32 cellular contexts compared by ENCODE assay signal in the genomic region with DNA sequence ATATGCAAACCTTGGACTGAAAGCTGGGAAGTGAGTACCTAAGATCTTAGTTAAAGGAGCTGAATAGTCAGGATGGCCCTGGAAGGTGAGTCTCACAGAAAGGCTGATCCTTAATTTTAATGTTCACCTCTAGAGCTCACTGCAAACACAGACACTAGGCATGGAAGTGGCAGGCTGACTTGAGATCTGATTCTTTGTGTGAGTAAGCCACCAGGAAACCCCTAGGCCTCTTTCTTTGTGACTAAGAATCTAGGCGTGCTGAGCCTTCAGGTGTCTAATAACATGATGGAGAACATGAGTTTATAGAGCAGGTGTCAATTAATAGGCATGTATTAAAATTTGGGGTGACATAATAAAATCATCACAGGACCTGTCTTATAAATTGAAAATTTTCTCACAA.
"Had no signal": no experiment of that assay in that cellular context is flagged by ENCODE, and none has a peak within 500 bp of the region (broad histone marks: within the 10 kb centered on the region; RNA-seq: fewer than 3 reads in every experiment).

No MANE protein-coding gene starts in this region.

- H3K27me3 Mint-ChIP-seq: activated CD4-positive, alpha-beta memory T cell treated with anti-CD3 and anti-CD28 coated beads for 36 hours; activated CD4-positive, alpha-beta T cell treated with anti-CD3 and anti-CD28 coated beads for 36 hours; activated CD4-positive, alpha-beta T cell treated with anti-CD3 and anti-CD28 coated beads, Interleukin-2, amount 10 ng/mL, durations not matched to agents 24 days and 14 days; activated CD8-positive, alpha-beta memory T cell treated with anti-CD3 and anti-CD28 coated beads, Interleukin-2, amount 10 ng/mL, durations not matched to agents 7 days and 5 days; activated naive CD4-positive, alpha-beta T cell treated with anti-CD3 and anti-CD28 coated beads, Interleukin-2, amount 50 U/mL, for 24 hours; activated naive CD8-positive, alpha-beta T cell treated with anti-CD3 and anti-CD28 coated beads for 36 hours; activated naive CD8-positive, alpha-beta T cell treated with anti-CD3 and anti-CD28 coated beads, Interleukin-2, amount 50 U/mL, for 24 hours had no signal

- H3K4me3 ChIP-seq: adrenal gland, body of pancreas, cardiac muscle cell, colonic mucosa, gastrocnemius medialis, heart left ventricle had no signal

- H3K27ac Mint-ChIP-seq: activated CD4-positive, alpha-beta memory T cell treated with anti-CD3 and anti-CD28 coated beads for 36 hours; activated CD4-positive, alpha-beta T cell treated with anti-CD3 and anti-CD28 coated beads for 36 hours; activated CD4-positive, alpha-beta T cell treated with anti-CD3 and anti-CD28 coated beads, Interleukin-2, amount 10 ng/mL, durations not matched to agents 24 days and 14 days; activated CD8-positive, alpha-beta memory T cell treated with anti-CD3 and anti-CD28 coated beads, Interleukin-2, amount 10 ng/mL, durations not matched to agents 7 days and 5 days; activated CD8-positive, alpha-beta T cell treated with anti-CD3 and anti-CD28 coated beads, Interleukin-2, amount 10 ng/mL, durations not matched to agents 7 days and 5 days; activated naive CD4-positive, alpha-beta T cell treated with anti-CD3 and anti-CD28 coated beads for 36 hours; activated naive CD4-positive, alpha-beta T cell treated with anti-CD3 and anti-CD28 coated beads, Interleukin-2, amount 50 U/mL, for 24 hours; activated naive CD8-positive, alpha-beta T cell treated with anti-CD3 and anti-CD28 coated beads for 36 hours; activated naive CD8-positive, alpha-beta T cell treated with anti-CD3 and anti-CD28 coated beads, Interleukin-2, amount 50 U/mL, for 24 hours; activated T-helper 1 cell treated with anti-CD3 and anti-CD28 coated beads, Interleukin-12 subunit alpha, Interleukin-12 subunit beta, Interleukin-2, Interleukin-4 antibody, amounts not matched to agents 30 ng/mL and 10 ng/mL and 1 ng/mL, durations not matched to agents 14 hours and 24 hours and 36 hours; activated T-helper 2 cell treated with anti-CD3 and anti-CD28 coated beads, Interferon-gamma antibody, Interleukin-2, Interleukin-4, amounts not matched to agents 10 μg/mL and 5 μg/mL and 100 μg/mL, durations not matched to agents 14 hours and 24 hours and 36 hours had no signal

- DNase-seq: activated CD4-positive, alpha-beta memory T cell treated with anti-CD3 and anti-CD28 coated beads for 36 hours; activated CD4-positive, alpha-beta T cell treated with anti-CD3 and anti-CD28 coated beads for 36 hours; activated CD4-positive, alpha-beta T cell treated with anti-CD3 and anti-CD28 coated beads, Interleukin-2, amount 10 ng/mL, durations not matched to agents 24 days and 14 days; activated CD4-positive, CD25-positive, alpha-beta regulatory T cell; activated CD4-positive, CD25-positive, alpha-beta regulatory T cell treated with anti-CD3 and anti-CD28 coated beads, Interleukin-2, amount 50 U/mL, for 72 hours; activated CD8-positive, alpha-beta memory T cell treated with anti-CD3 and anti-CD28 coated beads, Interleukin-2, amount 10 ng/mL, durations not matched to agents 7 days and 5 days; activated CD8-positive, alpha-beta memory T cell treated with anti-CD3 and anti-CD28 coated beads, Interleukin-2, amount 50 U/mL, for 4 hours; activated CD8-positive, alpha-beta T cell treated with anti-CD3 and anti-CD28 coated beads, Interleukin-2, amount 10 ng/mL, durations not matched to agents 7 days and 5 days; activated effector memory CD4-positive, alpha-beta T cell treated with anti-CD3 and anti-CD28 coated beads, Interleukin-2, amount 50 U/mL, for 16 hours; activated naive CD4-positive, alpha-beta T cell treated with anti-CD3 and anti-CD28 coated beads for 36 hours; activated naive CD8-positive, alpha-beta T cell treated with anti-CD3 and anti-CD28 coated beads for 36 hours; activated naive CD8-positive, alpha-beta T cell treated with anti-CD3 and anti-CD28 coated beads, Interleukin-2, amount 50 U/mL, for 24 hours; activated T-cell treated with anti-CD3 and anti-CD28 coated beads, Interleukin-2, amount 50 U/mL, for 1 hour; activated T-cell treated with anti-CD3 and anti-CD28 coated beads, Interleukin-2, amount 50 U/mL, for 48 hours; adrenal gland; amygdala; aorta; body of pancreas; central memory CD4-positive, alpha-beta T cell; cerebellar nuclear complex; colonic mucosa; effector CD8-positive, alpha-beta T cell; foreskin fibroblast; gastrocnemius medialis; glutamatergic neuron; heart left ventricle; hypothalamus had no signal

- H3K36me3 ChIP-seq: adrenal gland, cardiac muscle cell, colonic mucosa, gastrocnemius medialis, heart left ventricle had no signal

- H3K4me3 Mint-ChIP-seq: activated CD4-positive, alpha-beta memory T cell treated with anti-CD3 and anti-CD28 coated beads for 36 hours; activated CD4-positive, alpha-beta T cell treated with anti-CD3 and anti-CD28 coated beads for 36 hours; activated CD4-positive, alpha-beta T cell treated with anti-CD3 and anti-CD28 coated beads, Interleukin-2, amount 10 ng/mL, durations not matched to agents 24 days and 14 days; activated CD8-positive, alpha-beta memory T cell treated with anti-CD3 and anti-CD28 coated beads, Interleukin-2, amount 10 ng/mL, durations not matched to agents 7 days and 5 days; activated CD8-positive, alpha-beta T cell treated with anti-CD3 and anti-CD28 coated beads, Interleukin-2, amount 10 ng/mL, durations not matched to agents 7 days and 5 days; activated naive CD4-positive, alpha-beta T cell treated with anti-CD3 and anti-CD28 coated beads for 36 hours; activated naive CD4-positive, alpha-beta T cell treated with anti-CD3 and anti-CD28 coated beads, Interleukin-2, amount 50 U/mL, for 24 hours; activated naive CD8-positive, alpha-beta T cell treated with anti-CD3 and anti-CD28 coated beads for 36 hours; activated naive CD8-positive, alpha-beta T cell treated with anti-CD3 and anti-CD28 coated beads, Interleukin-2, amount 50 U/mL, for 24 hours; activated T-helper 1 cell treated with anti-CD3 and anti-CD28 coated beads, Interleukin-12 subunit alpha, Interleukin-12 subunit beta, Interleukin-2, Interleukin-4 antibody, amounts not matched to agents 30 ng/mL and 10 ng/mL and 1 ng/mL, durations not matched to agents 14 hours and 24 hours and 36 hours had no signal

- H3K9me3 Mint-ChIP-seq: activated CD4-positive, alpha-beta T cell treated with anti-CD3 and anti-CD28 coated beads, Interleukin-2, amount 10 ng/mL, durations not matched to agents 24 days and 14 days had no signal

- H3K36me3 Mint-ChIP-seq: activated CD4-positive, alpha-beta memory T cell treated with anti-CD3 and anti-CD28 coated beads for 36 hours; activated CD8-positive, alpha-beta memory T cell treated with anti-CD3 and anti-CD28 coated beads, Interleukin-2, amount 10 ng/mL, durations not matched to agents 7 days and 5 days; activated naive CD4-positive, alpha-beta T cell treated with anti-CD3 and anti-CD28 coated beads, Interleukin-2, amount 50 U/mL, for 24 hours; activated naive CD8-positive, alpha-beta T cell treated with anti-CD3 and anti-CD28 coated beads for 36 hours had no signal

- H3K27me3 ChIP-seq: adrenal gland, body of pancreas, cardiac muscle cell, colonic mucosa, gastrocnemius medialis, heart left ventricle had no signal

- H3K27ac ChIP-seq: adrenal gland, body of pancreas, cardiac muscle cell, colonic mucosa, gastrocnemius medialis, heart left ventricle had no signal

- H3K4me1 ChIP-seq: adrenal gland, colonic mucosa, gastrocnemius medialis, heart left ventricle had no signal

- H3K4me1 Mint-ChIP-seq: activated CD4-positive, alpha-beta T cell treated with anti-CD3 and anti-CD28 coated beads for 36 hours; activated CD4-positive, alpha-beta T cell treated with anti-CD3 and anti-CD28 coated beads, Interleukin-2, amount 10 ng/mL, durations not matched to agents 24 days and 14 days; activated CD8-positive, alpha-beta memory T cell treated with anti-CD3 and anti-CD28 coated beads, Interleukin-2, amount 10 ng/mL, durations not matched to agents 7 days and 5 days; activated naive CD4-positive, alpha-beta T cell treated with anti-CD3 and anti-CD28 coated beads, Interleukin-2, amount 50 U/mL, for 24 hours; activated naive CD8-positive, alpha-beta T cell treated with anti-CD3 and anti-CD28 coated beads for 36 hours; activated naive CD8-positive, alpha-beta T cell treated with anti-CD3 and anti-CD28 coated beads, Interleukin-2, amount 50 U/mL, for 24 hours had no signal

- ATAC-seq: activated CD4-positive, alpha-beta T cell treated with anti-CD3 and anti-CD28 coated beads for 36 hours; activated CD8-positive, alpha-beta memory T cell treated with anti-CD3 and anti-CD28 coated beads, Interleukin-2, amount 10 ng/mL, durations not matched to agents 7 days and 5 days; activated CD8-positive, alpha-beta T cell treated with anti-CD3 and anti-CD28 coated beads, Interleukin-2, amount 10 ng/mL, durations not matched to agents 7 days and 5 days; activated naive CD8-positive, alpha-beta T cell treated with anti-CD3 and anti-CD28 coated beads, Interleukin-2, amount 50 U/mL, for 24 hours; body of pancreas; esophagus mucosa; gastrocnemius medialis; heart left ventricle had no signal

- H3K9me3 ChIP-seq: adrenal gland, body of pancreas, colonic mucosa, gastrocnemius medialis, heart left ventricle had no signal
